ENCODE assay signal across 21 cellular contexts in the genomic region with DNA sequence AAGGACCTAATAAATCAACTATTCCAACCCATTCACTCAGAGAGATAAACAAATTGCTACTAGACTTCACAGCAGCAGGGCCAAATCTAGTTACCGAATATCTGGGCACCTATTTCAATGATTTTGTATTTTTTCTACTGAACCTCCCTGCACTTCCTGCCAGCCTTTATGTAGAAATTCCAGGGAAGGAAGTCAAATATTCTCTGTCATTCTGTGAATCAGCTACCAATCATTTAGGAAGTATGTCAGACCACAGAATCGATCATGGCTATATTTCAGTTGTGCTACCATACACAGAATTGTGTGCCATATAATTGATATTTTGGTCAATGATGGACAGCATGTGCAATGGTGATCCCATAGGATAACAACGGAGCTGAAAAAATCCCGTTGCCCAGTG.
DNase-seq lines count a peak whose midpoint lies in the region; FAIRE-seq and TF ChIP-seq lines count a peak whose summit lies in the region.
"Had no signal": no experiment of that assay in that cellular context is flagged by ENCODE, and none has a peak within 500 bp of the region (broad histone marks: within the 10 kb centered on the region; RNA-seq: fewer than 3 reads in every experiment).

No MANE protein-coding gene starts in this region.

- H3K4me3 ChIP-seq in astrocyte (ENCODE audit: insufficient read depth, low read depth, low read length): no peak overlapping the region
- H3K4me3 ChIP-seq in keratinocyte (ENCODE audit: control insufficient read depth in 2 of 3, extremely low read depth in 1 of 3, insufficient read depth in 2 of 3, low read depth in 1 of 3, low read length in 3 of 3): no peak overlapping the region
- no peak overlapping the region for H3K4me3 ChIP-seq in mesenchymal stem cell (ENCODE audit: insufficient read depth in 1 of 2, low read depth in 1 of 2, low read length in 2 of 2)
- H3K4me3 ChIP-seq: HAP-1, Peyer's patch had no signal

- H3K4me1 Mint-ChIP-seq in astrocyte (ENCODE audit: low read depth, unreplicated experiment): peaks cover 8% of the 10 kb centered on the region
- H3K4me1 Mint-ChIP-seq: B cell had no signal

- no peak overlapping the region for H3K14ac ChIP-seq in mesenchymal stem cell (ENCODE audit: low read length in 2 of 2)

- no peak overlapping the region for H3K4me3 Mint-ChIP-seq in astrocyte (ENCODE audit: unreplicated experiment)
- H3K4me3 Mint-ChIP-seq: B cell; CD4-positive, alpha-beta T cell had no signal

- H3K9me3 ChIP-seq in astrocyte (ENCODE audit: insufficient read depth, low read depth, low read length) (no peaks in the 10 kb centered on the region), keratinocyte (ENCODE audit: control insufficient read depth, low read depth, low read length) (no peaks in the 10 kb centered on the region), mesenchymal stem cell (ENCODE audit: control insufficient read depth, low read length) (no peaks in the 10 kb centered on the region)
- H3K9me3 ChIP-seq: HAP-1, Peyer's patch had no signal

- H3K79me2 ChIP-seq in astrocyte (ENCODE audit: insufficient read depth, low read length) (no peaks in the 10 kb centered on the region), keratinocyte (ENCODE audit: control insufficient read depth, insufficient read depth, low read length) (no peaks in the 10 kb centered on the region)

- no peak overlapping the region for H3K23ac ChIP-seq in mesenchymal stem cell (ENCODE audit: low read length in 2 of 2)

- no peak overlapping the region for H2BK15ac ChIP-seq in mesenchymal stem cell (ENCODE audit: low read depth, poor library complexity, severe bottlenecking)

- H2BK12ac ChIP-seq in mesenchymal stem cell (ENCODE audit: low read length in 2 of 2): no peak overlapping the region

- no peak overlapping the region for H3K18ac ChIP-seq in mesenchymal stem cell (ENCODE audit: low read depth in 1 of 2, low read length in 2 of 2)

- H3K27ac ChIP-seq in astrocyte (ENCODE audit: low read depth, low read length) (no peak overlapping the region), keratinocyte (ENCODE audit: control insufficient read depth, insufficient read depth, low read length) (no peak overlapping the region), mesenchymal stem cell (ENCODE audit: low read length, poor library complexity, severe bottlenecking) (no peak overlapping the region)
- H3K27ac ChIP-seq: Peyer's patch had no signal

- no peaks in the 10 kb centered on the region for H3K36me3 Mint-ChIP-seq in astrocyte (ENCODE audit: low read depth, unreplicated experiment)

- dilution Hi-C loops in keratinocyte (cut with MboI; ENCODE audit: extremely low pct_ligation_motif_present, low sequenced_read_pairs): no loop called here

- H3K79me1 ChIP-seq in mesenchymal stem cell (replicated peaks; ENCODE audit: low read length, poor library complexity, severe bottlenecking): no peaks in the 10 kb centered on the region

- H3K4me2 ChIP-seq in astrocyte (ENCODE audit: low read length): no peak overlapping the region
- H3K4me2 ChIP-seq in keratinocyte (ENCODE audit: control insufficient read depth, extremely low read depth, insufficient read depth, low read depth, low read length): no peak overlapping the region
- H3K4me2 ChIP-seq in mesenchymal stem cell (ENCODE audit: low read length, poor library complexity, severe bottlenecking): no peak overlapping the region

- H3K9me3 Mint-ChIP-seq in astrocyte (ENCODE audit: unreplicated experiment): no peaks in the 10 kb centered on the region
- H3K9me3 Mint-ChIP-seq: CD4-positive, alpha-beta T cell had no signal

- no peak overlapping the region for H3K9ac ChIP-seq in astrocyte (ENCODE audit: low read length)
- no peak overlapping the region for H3K9ac ChIP-seq in keratinocyte (ENCODE audit: control insufficient read depth, extremely low read depth, insufficient read depth, low read length)
- no peak overlapping the region for H3K9ac ChIP-seq in mesenchymal stem cell (ENCODE audit: low read length)

- H3K4ac ChIP-seq in mesenchymal stem cell (ENCODE audit: low read depth in 1 of 2, low read length in 2 of 2): no peak overlapping the region

- TF ChIP-seq CTCF in astrocyte (IDR thresholded peaks at IDR 0.05; ENCODE audit: insufficient read depth, low read depth, low read length) (no peak), keratinocyte (optimal IDR thresholded peaks at IDR 0.05 in 1 of 3, IDR thresholded peaks at IDR 0.05 in 1 of 3, conservative IDR thresholded peaks at IDR 0.05 in 1 of 3; ENCODE audit: extremely low read depth in 1 of 3, insufficient read depth in 2 of 3, low read length in 3 of 3) (no peak)

- H3K27me3 Mint-ChIP-seq in astrocyte (ENCODE audit: low read depth, unreplicated experiment): no peaks in the 10 kb centered on the region
- H3K27me3 Mint-ChIP-seq: B cell; CD4-positive, alpha-beta T cell had no signal

- H3K9me1 ChIP-seq in keratinocyte (ENCODE audit: control insufficient read depth, extremely low read depth, insufficient read depth, low read length): no peaks in the 10 kb centered on the region

- no peak for TF ChIP-seq POLR2A in GM12891 (IDR thresholded peaks at IDR 0.05; ENCODE audit: low read depth, low read length)

- H3K36me3 ChIP-seq in astrocyte (ENCODE audit: insufficient read depth, low read length) (no peaks in the 10 kb centered on the region), keratinocyte (ENCODE audit: control insufficient read depth in 2 of 2, extremely low read depth in 1 of 2, insufficient read depth in 2 of 2, low read length in 2 of 2) (no peaks in the 10 kb centered on the region), mesenchymal stem cell (ENCODE audit: control insufficient read depth in 1 of 2, insufficient read depth in 2 of 2, low read depth in 1 of 2, low read length in 2 of 2) (no peaks in the 10 kb centered on the region)
- H3K36me3 ChIP-seq: HAP-1, Peyer's patch had no signal

- no peak overlapping the region for H2BK5ac ChIP-seq in mesenchymal stem cell (ENCODE audit: low read depth, low read length, poor library complexity, severe bottlenecking)

- no peaks in the 10 kb centered on the region for H3K27me3 ChIP-seq in astrocyte (ENCODE audit: insufficient read depth, low read length)
- H3K27me3 ChIP-seq in keratinocyte (ENCODE audit: control insufficient read depth, extremely low read depth, insufficient read depth, low read length): no peaks in the 10 kb centered on the region
- no peaks in the 10 kb centered on the region for H3K27me3 ChIP-seq in mesenchymal stem cell (ENCODE audit: control insufficient read depth in 1 of 2, insufficient read depth in 1 of 2, low read length in 2 of 2)
- H3K27me3 ChIP-seq: Peyer's patch had no signal

- H4K20me1 ChIP-seq in astrocyte (ENCODE audit: insufficient read depth, low read length): no peaks in the 10 kb centered on the region
- no peaks in the 10 kb centered on the region for H4K20me1 ChIP-seq in keratinocyte (ENCODE audit: control insufficient read depth, extremely low read depth, insufficient read depth, low read length)

- H3K27ac Mint-ChIP-seq in astrocyte (ENCODE audit: unreplicated experiment): no peak overlapping the region
- H3K27ac Mint-ChIP-seq: B cell; CD4-positive, alpha-beta T cell had no signal

- H4K91ac ChIP-seq in mesenchymal stem cell (ENCODE audit: low read length): no peak overlapping the region

- FAIRE-seq in astrocyte (lab: Jason Lieb, UNC) (no peak), keratinocyte (lab: Jason Lieb, UNC) (peak; percentile 34), GM12891 (lab: Jason Lieb, UNC) (no peak)
- FAIRE-seq: D721Med, GM18507, HTR-8/SVneo had no signal

- WGBS in mesenchymal stem cell: 95% methylated on average over 4 of the region's 4 CpGs

- no peak overlapping the region for H2AFZ ChIP-seq in astrocyte (ENCODE audit: low read depth, low read length)
- H2AFZ ChIP-seq in keratinocyte (ENCODE audit: control insufficient read depth, low read length): no peak overlapping the region
- H2AFZ ChIP-seq in mesenchymal stem cell (ENCODE audit: low read depth, low read length): no peak overlapping the region

- no peak overlapping the region for H2AK5ac ChIP-seq in mesenchymal stem cell (ENCODE audit: low read length, severe bottlenecking)

- DNase-seq in EH (ENCODE audit: low read depth) (peak; percentile 16), HT1080 (ENCODE audit: low read depth) (peak; percentile 33), astrocyte (ENCODE audit: low read depth) (peak; percentile 0), keratinocyte (ENCODE audit: low read depth, low spot score) (no peak), GM12891 (ENCODE audit: insufficient read length, low spot score) (no peak), mesenchymal stem cell (no peak), NCI-H1092 treated with DMSO at 0.1 percent for 48 hours (lab: John Stamatoyannopoulos, UW) (no peak), globus pallidus (ENCODE audit: low spot score) (no peak)
- DNase-seq: CD4-positive, alpha-beta T cell; DND-41; NCI-H1105; NCI-H187 treated with DMSO at 0.1 percent for 48 hours; NCI-H2171 treated with DMSO at 0.1 percent for 48 hours; NCI-H774; Peyer's patch; SHP77 treated with DMSO at 0.1 percent for 48 hours had no signal

- no peak overlapping the region for H4K8ac ChIP-seq in mesenchymal stem cell (ENCODE audit: low read length)

- H3K4me1 ChIP-seq in astrocyte (ENCODE audit: insufficient read depth, low read length) (peaks cover 4% of the 10 kb centered on the region), keratinocyte (ENCODE audit: control insufficient read depth, extremely low read depth, insufficient read depth, low read length) (peaks cover 22% of the 10 kb centered on the region), mesenchymal stem cell (ENCODE audit: control insufficient read depth, insufficient read depth, low read depth, low read length) (no peaks in the 10 kb centered on the region)
- H3K4me1 ChIP-seq: HAP-1, Peyer's patch had no signal

- H2BK120ac ChIP-seq in mesenchymal stem cell (ENCODE audit: low read depth, low read length): no peak overlapping the region

TF ChIP-seq in GM12891, 5 proteins besides CTCF, POLR2A, EP300 and RAD21:
- TF ChIP-seq PAX5 (IDR thresholded peaks at IDR 0.05; ENCODE audit: insufficient read depth, low read length, severe bottlenecking) (no peak), POLR2AphosphoS5 (IDR thresholded peaks at IDR 0.05; ENCODE audit: low read depth, low read length) (no peak), SPI1 (IDR thresholded peaks at IDR 0.05; ENCODE audit: low read depth, low read length) (no peak), TAF1 (IDR thresholded peaks at IDR 0.05; ENCODE audit: low read depth, low read length) (no peak), POU2F2 (IDR thresholded peaks at IDR 0.05; ENCODE audit: low read depth, low read length) (no peak)

Comparison
In these comparisons a context has a peak if more than half of its experiments do, and no peak if none do; other contexts are left out.
1. DNase-seq: peak in EH (single experiment), HT1080 (single experiment) and astrocyte (single experiment); none in keratinocyte (single experiment), GM12891 (single experiment), mesenchymal stem cell (single experiment), NCI-H1092 treated with DMSO at 0.1 percent for 48 hours (single experiment) and globus pallidus (single experiment).